1 cellular context compared by ENCODE assay signal in the genomic region with DNA sequence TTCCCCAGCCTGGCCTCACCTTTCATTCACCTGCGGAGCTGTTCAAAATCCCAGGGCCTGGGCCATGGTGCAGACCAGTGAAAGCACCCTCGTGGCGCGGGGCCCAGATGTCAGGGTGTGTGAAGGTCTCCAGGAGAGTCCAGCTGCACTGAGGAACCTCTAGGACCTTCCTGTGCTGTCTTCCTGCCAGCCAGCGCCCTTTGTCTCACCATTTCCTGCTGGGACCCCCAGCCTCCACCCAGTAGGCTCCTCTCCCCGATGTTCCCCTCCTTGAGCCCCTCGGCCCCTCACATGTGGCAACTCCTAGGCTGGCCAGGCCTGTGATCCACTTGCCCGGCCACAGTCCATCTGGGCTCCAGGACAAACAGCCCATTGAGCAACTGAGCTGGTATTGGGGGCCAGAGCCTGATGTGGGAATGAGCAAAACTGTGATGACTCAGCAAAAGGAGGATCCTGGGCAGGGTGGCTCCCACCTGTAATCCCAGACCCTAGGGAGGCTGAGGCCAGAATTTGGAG.
TF ChIP-seq lines count a peak whose summit lies in the region.

No MANE protein-coding gene starts in this region.

TF ChIP-seq in A549, 52 proteins besides CTCF, POLR2A, EP300 and RAD21:
- TF ChIP-seq NFE2L2 (conservative IDR thresholded peaks at IDR 0.05; ENCODE audit: low read length) (peak; percentile 32; the same call in 1 of the 2 replicates), MAFK (IDR thresholded peaks at IDR 0.05; ENCODE audit: partially characterized antibody) (peak; percentile 90), JUN (IDR thresholded peaks at IDR 0.05) (no peak), POLR2AphosphoS2 (conservative IDR thresholded peaks at IDR 0.05; ENCODE audit: low read length) (no peak), RNF2 (IDR thresholded peaks at IDR 0.05; ENCODE audit: borderline replicate concordance, low read depth) (no peak)
